In the genomic region with DNA sequence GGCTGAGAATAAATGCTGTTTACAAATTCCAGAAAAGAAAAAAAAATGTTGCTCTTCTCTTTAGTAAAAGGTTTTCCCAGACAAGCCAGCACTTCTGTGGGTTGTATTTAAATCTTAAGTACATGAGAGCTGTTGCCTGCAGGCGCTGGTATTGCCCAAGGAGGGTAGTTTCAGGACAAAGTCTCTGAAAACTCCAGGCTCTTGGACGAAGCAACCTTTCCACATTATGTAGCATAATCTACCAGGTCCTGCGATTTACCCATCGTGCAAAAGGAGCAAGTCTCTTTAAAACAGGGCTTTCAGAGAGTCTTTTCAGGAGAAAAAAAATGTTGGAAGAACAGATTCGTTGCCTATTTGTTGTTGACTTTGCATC, we compare ENCODE assay signal across 8 cellular contexts.
DNase-seq lines count a peak whose midpoint lies in the region; ATAC-seq and TF ChIP-seq lines count a peak whose summit lies in the region.

No MANE protein-coding gene starts in this region.

- no peak overlapping the region for H2AFZ ChIP-seq in parathyroid adenoma

- no peak overlapping the region for H3K9ac ChIP-seq in parathyroid adenoma

- peaks cover 9% of the 10 kb centered on the region for H3K4me1 Mint-ChIP-seq in chondrocyte (ENCODE audit: low read depth)

- peak; percentile 16 for ATAC-seq in GM19351 (IDR thresholded peaks at IDR 0.05; ENCODE audit: unreplicated experiment)
- peak; percentile 7 for ATAC-seq in HG02943 (IDR thresholded peaks at IDR 0.05; ENCODE audit: low read depth, unreplicated experiment)
- ATAC-seq in HG03469 (IDR thresholded peaks at IDR 0.05; ENCODE audit: unreplicated experiment) = no peak

- H3K9me3 Mint-ChIP-seq in chondrocyte (ENCODE audit: low read depth) = peaks cover 3% of the 10 kb centered on the region

- H3K79me2 ChIP-seq in parathyroid adenoma = no peaks in the 10 kb centered on the region

- no peak overlapping the region for H3K27ac Mint-ChIP-seq in chondrocyte (ENCODE audit: unreplicated experiment)

- H3K36me3 ChIP-seq in parathyroid adenoma (ENCODE audit: control insufficient read depth, insufficient read depth, low read length) = no peaks in the 10 kb centered on the region

- no peak overlapping the region for H3K4me3 ChIP-seq in parathyroid adenoma (ENCODE audit: low read depth, low read length)

- TF ChIP-seq CTCF in chondrocyte (IDR thresholded peaks at IDR 0.05) (peak; percentile 71), parathyroid adenoma (IDR thresholded peaks at IDR 0.05) (no peak)

- H3K4me3 Mint-ChIP-seq in chondrocyte (ENCODE audit: unreplicated experiment) = peak overlapping the region; percentile 91

- H3K27me3 ChIP-seq in parathyroid adenoma (ENCODE audit: control insufficient read depth, insufficient read depth, low read length) = no peaks in the 10 kb centered on the region

- H3K4me1 ChIP-seq in parathyroid adenoma = no peaks in the 10 kb centered on the region

- DNase-seq in chondrocyte (ENCODE audit: low spot score) (no peak), NCI-H69 (lab: John Stamatoyannopoulos, UW) (no peak), DMS114 treated with DMSO at 0.1 percent for 48 hours (lab: John Stamatoyannopoulos, UW; ENCODE audit: unreplicated experiment) (no peak), LoVo (ENCODE audit: low spot score) (no peak)

- no peaks in the 10 kb centered on the region for H3K36me3 Mint-ChIP-seq in chondrocyte (ENCODE audit: low read depth)

- no peaks in the 10 kb centered on the region for H3K9me3 ChIP-seq in parathyroid adenoma (ENCODE audit: control insufficient read depth, low read length)

- peaks cover 2% of the 10 kb centered on the region for H3K27me3 Mint-ChIP-seq in chondrocyte (ENCODE audit: low read depth)

- peak overlapping the region; percentile 88 for H3K4me2 ChIP-seq in parathyroid adenoma (ENCODE audit: low read length)

- H3K27ac ChIP-seq in parathyroid adenoma = no peak overlapping the region
